Comparison of ENCODE assay signal across 8 cellular contexts in genomic region chr14:24309538-24310386, GRCh38. TPM values are rescaled to one million over a fixed set of nuclear protein-coding genes. Genes with fewer than 3 reads are reported as not detected.
A peak's percentile ranks its signal among the peaks of the same experiment; 100 is the strongest.
DNase-seq lines count a peak whose midpoint lies in the region; ATAC-seq and TF ChIP-seq lines count a peak whose summit lies in the region.

LTB4R2 (plus strand) TSS chr14:24310140; CDS start chr14:24310665, 525 bp downstream.

- TF ChIP-seq POLR2A in suprapubic skin (IDR thresholded peaks at IDR 0.05): no peak

- peaks cover 62% of the 10 kb centered on the region for H3K4me1 Mint-ChIP-seq in activated CD8-positive, alpha-beta memory T cell treated with anti-CD3 and anti-CD28 coated beads, Interleukin-2, amount 10 ng/mL, durations not matched to agents 7 days and 5 days
- peaks cover 59% of the 10 kb centered on the region for H3K4me1 Mint-ChIP-seq in activated naive CD8-positive, alpha-beta T cell treated with anti-CD3 and anti-CD28 coated beads, Interleukin-2, amount 10 ng/mL, durations not matched to agents 7 days and 5 days

- intact Hi-C loops in left colon (cut with DNase I, micrococcal nuclease): no loop called here

- H3K4me3 Mint-ChIP-seq in activated CD8-positive, alpha-beta memory T cell treated with anti-CD3 and anti-CD28 coated beads, Interleukin-2, amount 10 ng/mL, durations not matched to agents 7 days and 5 days: peak within 1 kb of the TSS; percentile 75
- peak within 1 kb of the TSS; percentile 84 for H3K4me3 Mint-ChIP-seq in activated naive CD8-positive, alpha-beta T cell treated with anti-CD3 and anti-CD28 coated beads, Interleukin-2, amount 10 ng/mL, durations not matched to agents 7 days and 5 days

- no peak for TF ChIP-seq CTCF in suprapubic skin (IDR thresholded peaks at IDR 0.05)

- no peaks in the 10 kb centered on the region for H3K9me3 Mint-ChIP-seq in activated CD8-positive, alpha-beta memory T cell treated with anti-CD3 and anti-CD28 coated beads, Interleukin-2, amount 10 ng/mL, durations not matched to agents 7 days and 5 days (ENCODE audit: low read depth)
- no peaks in the 10 kb centered on the region for H3K9me3 Mint-ChIP-seq in activated naive CD8-positive, alpha-beta T cell treated with anti-CD3 and anti-CD28 coated beads, Interleukin-2, amount 10 ng/mL, durations not matched to agents 7 days and 5 days

- no peaks in the 10 kb centered on the region for H3K27me3 Mint-ChIP-seq in activated CD8-positive, alpha-beta memory T cell treated with anti-CD3 and anti-CD28 coated beads, Interleukin-2, amount 10 ng/mL, durations not matched to agents 7 days and 5 days
- H3K27me3 Mint-ChIP-seq in activated naive CD8-positive, alpha-beta T cell treated with anti-CD3 and anti-CD28 coated beads, Interleukin-2, amount 10 ng/mL, durations not matched to agents 7 days and 5 days: no peaks in the 10 kb centered on the region

- no peaks in the 10 kb centered on the region for H3K9me3 ChIP-seq in suprapubic skin

- no peak for DNase-seq in activated CD8-positive, alpha-beta memory T cell treated with anti-CD3 and anti-CD28 coated beads, Interleukin-2, amount 10 ng/mL, durations not matched to agents 7 days and 5 days
- DNase-seq in activated CD8-positive, alpha-beta memory T cell treated with anti-CD3 and anti-CD28 coated beads, Interleukin-2, amount 50 U/mL, for 4 hours: no peak
- no peak for DNase-seq in activated naive CD8-positive, alpha-beta T cell treated with anti-CD3 and anti-CD28 coated beads, Interleukin-2, amount 10 ng/mL, durations not matched to agents 7 days and 5 days
- DNase-seq in left colon (no peak), suprapubic skin (ENCODE audit: low spot score in 2 of 2) (no peak), NCI-H774 (lab: John Stamatoyannopoulos, UW) (no peak), SKM-1 (lab: John Stamatoyannopoulos, UW; ENCODE audit: unreplicated experiment) (no peak)
- DNase-seq in stimulated activated CD4-positive, alpha-beta T cell treated with anti-CD3 and anti-CD28 coated beads, Interleukin-2, amount 100 ng/mL, for 24 hours: no peak

- TF ChIP-seq EP300 in suprapubic skin (IDR thresholded peaks at IDR 0.05): no peak

- POLR2A ChIA-PET in activated naive CD8-positive, alpha-beta T cell treated with anti-CD3 and anti-CD28 coated beads, Interleukin-2, amount 10 ng/mL, durations not matched to agents 7 days and 5 days (lab: Charles Lee): interaction anchor here (0.6 to 5.7 kb wide), 16 partner anchors 9 to 149 kb away, joined by 3 to 43 read pairs (median 6); partner anchors contain the start of genes ADCY4, CBLN3, DHRS1 and IRF9

- no peak for ATAC-seq in activated CD8-positive, alpha-beta memory T cell treated with anti-CD3 and anti-CD28 coated beads, Interleukin-2, amount 10 ng/mL, durations not matched to agents 7 days and 5 days
- no peak for ATAC-seq in activated naive CD8-positive, alpha-beta T cell treated with anti-CD3 and anti-CD28 coated beads, Interleukin-2, amount 10 ng/mL, durations not matched to agents 7 days and 5 days (ENCODE audit: low read depth)
- ATAC-seq in left colon: peak; percentile 40

- peak within 1 kb of the TSS; percentile 80 for H3K27ac Mint-ChIP-seq in activated CD8-positive, alpha-beta memory T cell treated with anti-CD3 and anti-CD28 coated beads, Interleukin-2, amount 10 ng/mL, durations not matched to agents 7 days and 5 days
- H3K27ac Mint-ChIP-seq in activated naive CD8-positive, alpha-beta T cell treated with anti-CD3 and anti-CD28 coated beads, Interleukin-2, amount 10 ng/mL, durations not matched to agents 7 days and 5 days: peak within 1 kb of the TSS; percentile 82

- H3K4me1 ChIP-seq in suprapubic skin: peaks cover 73% of the 10 kb centered on the region

- no peaks in the 10 kb centered on the region for H3K27me3 ChIP-seq in suprapubic skin

- 43% methylated on average over 4 of the region's 6 CpGs for WGBS in suprapubic skin

- H3K4me3 ChIP-seq in suprapubic skin: peak within 1 kb of the TSS; percentile 63

- H3K36me3 ChIP-seq in suprapubic skin: peaks cover 28% of the 10 kb centered on the region

- peak within 1 kb of the TSS; percentile 89 for H3K27ac ChIP-seq in suprapubic skin

- CTCF ChIA-PET in activated CD8-positive, alpha-beta memory T cell treated with anti-CD3 and anti-CD28 coated beads, Interleukin-2, amount 10 ng/mL, durations not matched to agents 7 days and 5 days (lab: Charles Lee): interaction anchor here (0.7 to 20.8 kb wide), 18 partner anchors 11 to 195 kb away, joined by 3 to 541 read pairs (median 12); partner anchors contain the start of genes ADCY4, CBLN3, CHMP4A and DCAF11

- H3K36me3 Mint-ChIP-seq in activated CD8-positive, alpha-beta memory T cell treated with anti-CD3 and anti-CD28 coated beads, Interleukin-2, amount 10 ng/mL, durations not matched to agents 7 days and 5 days: peaks cover 39% of the 10 kb centered on the region
- peaks cover 28% of the 10 kb centered on the region for H3K36me3 Mint-ChIP-seq in activated naive CD8-positive, alpha-beta T cell treated with anti-CD3 and anti-CD28 coated beads, Interleukin-2, amount 10 ng/mL, durations not matched to agents 7 days and 5 days

RNA-seq across cellular contexts. Expression of gene LTB4R2, which starts in this region (rescaled TPM):
- total RNA-seq in activated CD8-positive, alpha-beta memory T cell treated with anti-CD3 and anti-CD28 coated beads, Interleukin-2, amount 10 ng/mL, durations not matched to agents 7 days and 5 days: 10 to 100 TPM; 12.6 to 18.8 TPM
- 10 to 100 TPM; 19.4 to 21.2 TPM for total RNA-seq in activated naive CD8-positive, alpha-beta T cell treated with anti-CD3 and anti-CD28 coated beads, Interleukin-2, amount 10 ng/mL, durations not matched to agents 7 days and 5 days
- 1 to 10 TPM; 2.9 to 4.2 TPM for total RNA-seq in left colon
- total RNA-seq in suprapubic skin: 100 to 1,000 TPM; 131 to 184 (median 156) TPM

Comparison
In these comparisons a context has a peak if more than half of its experiments do, and no peak if none do; other contexts are left out.
1. RNA of gene LTB4R2 (total RNA-seq): 131 to 184 TPM in suprapubic skin; 19.4 to 21.2 TPM in activated naive CD8-positive, alpha-beta T cell treated with anti-CD3 and anti-CD28 coated beads, Interleukin-2, amount 10 ng/mL, durations not matched to agents 7 days and 5 days, 12.6 to 18.8 TPM in activated CD8-positive, alpha-beta memory T cell treated with anti-CD3 and anti-CD28 coated beads, Interleukin-2, amount 10 ng/mL, durations not matched to agents 7 days and 5 days and 2.9 to 4.2 TPM in left colon; every median in the first group is over 4 times any median in the second.